Comparison of ENCODE assay signal across 1 cellular context in genomic region chr2:241882090-241882625, GRCh38.
A peak's percentile ranks its signal among the peaks of the same experiment; 100 is the strongest.
TF ChIP-seq lines count a peak whose summit lies in the region.

No MANE protein-coding gene starts in this region.

TF ChIP-seq in HepG2, 621 proteins besides CTCF, POLR2A, EP300 and RAD21 (continued from another document and continues in another):
- no peak for TF ChIP-seq HMGXB3 (CRISPR knock-in tag; IDR thresholded peaks at IDR 0.05; ENCODE audit: borderline replicate concordance)
- TF ChIP-seq HMG20A (CRISPR knock-in tag; IDR thresholded peaks at IDR 0.05; ENCODE audit: borderline replicate concordance): no peak
- 0 out of 2 replicates have a peak, but pooled peaks have one; percentile 42 for TF ChIP-seq MXD3 (CRISPR knock-in tag; IDR thresholded peaks at IDR 0.05)
- TF ChIP-seq ZGPAT (CRISPR knock-in tag; IDR thresholded peaks at IDR 0.05): no peak
- peak; percentile 29; the same call in 1 of the 2 replicates for TF ChIP-seq ARID4A (CRISPR knock-in tag; IDR thresholded peaks at IDR 0.05; ENCODE audit: borderline replicate concordance)
- TF ChIP-seq CENPBD1 (CRISPR knock-in tag; IDR thresholded peaks at IDR 0.05; ENCODE audit: borderline replicate concordance, low read depth): no peak
- no peak for TF ChIP-seq ZMAT3 (CRISPR knock-in tag; conservative IDR thresholded peaks at IDR 0.05)
- no peak for TF ChIP-seq GABPA (IDR thresholded peaks at IDR 0.05; ENCODE audit: low read depth, low read length)
- peak; percentile 21; the same call in 1 of the 2 replicates for TF ChIP-seq GABPA (CRISPR knock-in tag; IDR thresholded peaks at IDR 0.05; ENCODE audit: low read depth)
- TF ChIP-seq ZNF614 (CRISPR knock-in tag; IDR thresholded peaks at IDR 0.05; ENCODE audit: borderline replicate concordance): no peak
- no peak for TF ChIP-seq ZNF557 (CRISPR knock-in tag; IDR thresholded peaks at IDR 0.05)
- TF ChIP-seq ZNF503 (CRISPR knock-in tag; IDR thresholded peaks at IDR 0.05): no peak
- no peak for TF ChIP-seq ZNF10 (CRISPR knock-in tag; IDR thresholded peaks at IDR 0.05; ENCODE audit: borderline replicate concordance, low read depth)
- no peak for TF ChIP-seq ZNF800 (CRISPR knock-in tag; IDR thresholded peaks at IDR 0.05)
- TF ChIP-seq DNMT3B (CRISPR knock-in tag; conservative IDR thresholded peaks at IDR 0.05): no peak
- peak; percentile 4; the same call in 1 of the 2 replicates for TF ChIP-seq ZNF574 (CRISPR knock-in tag; IDR thresholded peaks at IDR 0.05)
- TF ChIP-seq RNF2 (conservative IDR thresholded peaks at IDR 0.05; ENCODE audit: low read depth): 0 out of 2 replicates have a peak, but pooled peaks have one; percentile 36
- no peak for TF ChIP-seq SNRNP70 (IDR thresholded peaks at IDR 0.05; ENCODE audit: low read depth, low read length)
- TF ChIP-seq NR0B2 (CRISPR knock-in tag; IDR thresholded peaks at IDR 0.05): 0 out of 2 replicates have a peak, but pooled peaks have one; percentile 42
- no peak for TF ChIP-seq ZSCAN5A (CRISPR knock-in tag; IDR thresholded peaks at IDR 0.05; ENCODE audit: borderline replicate concordance)
- no peak for TF ChIP-seq HNRNPL (IDR thresholded peaks at IDR 0.05; ENCODE audit: low read depth, low read length)
- TF ChIP-seq BRF2 (CRISPR knock-in tag; IDR thresholded peaks at IDR 0.05): no peak
- 0 out of 2 replicates have a peak, but pooled peaks have one; percentile 12 for TF ChIP-seq RXRA (CRISPR knock-in tag; IDR thresholded peaks at IDR 0.05)
- 0 out of 2 replicates have a peak, but pooled peaks have one; percentile 27 for TF ChIP-seq HIVEP1 (CRISPR knock-in tag; IDR thresholded peaks at IDR 0.05)
- no peak for TF ChIP-seq ETV6 (CRISPR knock-in tag; conservative IDR thresholded peaks at IDR 0.05)
- TF ChIP-seq ZNF607 (CRISPR knock-in tag; IDR thresholded peaks at IDR 0.05; ENCODE audit: borderline replicate concordance): no peak
- TF ChIP-seq ZSCAN25 (CRISPR knock-in tag; IDR thresholded peaks at IDR 0.05): 0 out of 2 replicates have a peak, but pooled peaks have one; percentile 49
- no peak for TF ChIP-seq ZNF232 (CRISPR knock-in tag; IDR thresholded peaks at IDR 0.05; ENCODE audit: borderline replicate concordance)
- TF ChIP-seq ZNF414 (CRISPR knock-in tag; IDR thresholded peaks at IDR 0.05): no peak
